ENCODE assay signal across 1 cellular context in the genomic region with DNA sequence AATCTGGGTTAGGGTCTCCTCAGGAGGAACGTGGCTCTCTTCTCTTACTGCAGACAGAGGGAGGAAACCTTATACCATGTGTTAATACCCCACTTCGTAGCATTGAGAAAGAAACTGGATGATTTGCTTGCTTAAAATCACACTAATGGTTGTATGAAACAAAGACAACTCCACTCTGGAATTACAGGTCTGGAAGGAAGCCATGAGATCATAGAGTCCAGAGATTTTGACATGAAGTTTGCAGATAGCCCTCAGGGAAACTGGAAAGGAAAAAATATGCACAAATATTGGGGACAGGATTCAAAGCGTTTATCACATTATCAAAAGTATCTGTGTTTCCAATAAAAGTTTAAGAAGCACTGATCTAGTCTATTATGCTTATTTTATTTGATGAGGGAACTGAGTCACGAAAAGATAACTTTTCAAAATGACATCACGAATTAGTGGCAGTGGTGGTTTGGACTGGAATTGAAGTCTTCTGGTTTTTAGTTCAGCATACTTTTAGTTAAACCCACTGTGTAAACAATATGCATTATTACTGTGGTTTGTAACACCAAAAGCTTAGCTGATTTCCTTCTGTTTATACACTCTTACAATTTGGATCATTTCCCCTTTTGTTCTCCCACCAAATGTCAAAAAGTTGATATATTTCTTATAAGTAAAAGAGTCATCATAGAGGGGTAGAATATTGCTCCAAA.
TF ChIP-seq lines count a peak whose summit lies in the region.

No MANE protein-coding gene starts in this region.

TF ChIP-seq in GM23338, 12 proteins besides CTCF, POLR2A, EP300 and RAD21 (continued from another document):
- no peak for TF ChIP-seq REST (IDR thresholded peaks at IDR 0.05; ENCODE audit: unreplicated experiment)
- no peak for TF ChIP-seq POLR2AphosphoS5 (IDR thresholded peaks at IDR 0.05; ENCODE audit: low read depth)
- TF ChIP-seq EZH2phosphoT487 (IDR thresholded peaks at IDR 0.05; ENCODE audit: unreplicated experiment), result no peak
- no peak for TF ChIP-seq ZNF114 (CRISPR knock-in tag; IDR thresholded peaks at IDR 0.05)
- TF ChIP-seq, protein P1, sequence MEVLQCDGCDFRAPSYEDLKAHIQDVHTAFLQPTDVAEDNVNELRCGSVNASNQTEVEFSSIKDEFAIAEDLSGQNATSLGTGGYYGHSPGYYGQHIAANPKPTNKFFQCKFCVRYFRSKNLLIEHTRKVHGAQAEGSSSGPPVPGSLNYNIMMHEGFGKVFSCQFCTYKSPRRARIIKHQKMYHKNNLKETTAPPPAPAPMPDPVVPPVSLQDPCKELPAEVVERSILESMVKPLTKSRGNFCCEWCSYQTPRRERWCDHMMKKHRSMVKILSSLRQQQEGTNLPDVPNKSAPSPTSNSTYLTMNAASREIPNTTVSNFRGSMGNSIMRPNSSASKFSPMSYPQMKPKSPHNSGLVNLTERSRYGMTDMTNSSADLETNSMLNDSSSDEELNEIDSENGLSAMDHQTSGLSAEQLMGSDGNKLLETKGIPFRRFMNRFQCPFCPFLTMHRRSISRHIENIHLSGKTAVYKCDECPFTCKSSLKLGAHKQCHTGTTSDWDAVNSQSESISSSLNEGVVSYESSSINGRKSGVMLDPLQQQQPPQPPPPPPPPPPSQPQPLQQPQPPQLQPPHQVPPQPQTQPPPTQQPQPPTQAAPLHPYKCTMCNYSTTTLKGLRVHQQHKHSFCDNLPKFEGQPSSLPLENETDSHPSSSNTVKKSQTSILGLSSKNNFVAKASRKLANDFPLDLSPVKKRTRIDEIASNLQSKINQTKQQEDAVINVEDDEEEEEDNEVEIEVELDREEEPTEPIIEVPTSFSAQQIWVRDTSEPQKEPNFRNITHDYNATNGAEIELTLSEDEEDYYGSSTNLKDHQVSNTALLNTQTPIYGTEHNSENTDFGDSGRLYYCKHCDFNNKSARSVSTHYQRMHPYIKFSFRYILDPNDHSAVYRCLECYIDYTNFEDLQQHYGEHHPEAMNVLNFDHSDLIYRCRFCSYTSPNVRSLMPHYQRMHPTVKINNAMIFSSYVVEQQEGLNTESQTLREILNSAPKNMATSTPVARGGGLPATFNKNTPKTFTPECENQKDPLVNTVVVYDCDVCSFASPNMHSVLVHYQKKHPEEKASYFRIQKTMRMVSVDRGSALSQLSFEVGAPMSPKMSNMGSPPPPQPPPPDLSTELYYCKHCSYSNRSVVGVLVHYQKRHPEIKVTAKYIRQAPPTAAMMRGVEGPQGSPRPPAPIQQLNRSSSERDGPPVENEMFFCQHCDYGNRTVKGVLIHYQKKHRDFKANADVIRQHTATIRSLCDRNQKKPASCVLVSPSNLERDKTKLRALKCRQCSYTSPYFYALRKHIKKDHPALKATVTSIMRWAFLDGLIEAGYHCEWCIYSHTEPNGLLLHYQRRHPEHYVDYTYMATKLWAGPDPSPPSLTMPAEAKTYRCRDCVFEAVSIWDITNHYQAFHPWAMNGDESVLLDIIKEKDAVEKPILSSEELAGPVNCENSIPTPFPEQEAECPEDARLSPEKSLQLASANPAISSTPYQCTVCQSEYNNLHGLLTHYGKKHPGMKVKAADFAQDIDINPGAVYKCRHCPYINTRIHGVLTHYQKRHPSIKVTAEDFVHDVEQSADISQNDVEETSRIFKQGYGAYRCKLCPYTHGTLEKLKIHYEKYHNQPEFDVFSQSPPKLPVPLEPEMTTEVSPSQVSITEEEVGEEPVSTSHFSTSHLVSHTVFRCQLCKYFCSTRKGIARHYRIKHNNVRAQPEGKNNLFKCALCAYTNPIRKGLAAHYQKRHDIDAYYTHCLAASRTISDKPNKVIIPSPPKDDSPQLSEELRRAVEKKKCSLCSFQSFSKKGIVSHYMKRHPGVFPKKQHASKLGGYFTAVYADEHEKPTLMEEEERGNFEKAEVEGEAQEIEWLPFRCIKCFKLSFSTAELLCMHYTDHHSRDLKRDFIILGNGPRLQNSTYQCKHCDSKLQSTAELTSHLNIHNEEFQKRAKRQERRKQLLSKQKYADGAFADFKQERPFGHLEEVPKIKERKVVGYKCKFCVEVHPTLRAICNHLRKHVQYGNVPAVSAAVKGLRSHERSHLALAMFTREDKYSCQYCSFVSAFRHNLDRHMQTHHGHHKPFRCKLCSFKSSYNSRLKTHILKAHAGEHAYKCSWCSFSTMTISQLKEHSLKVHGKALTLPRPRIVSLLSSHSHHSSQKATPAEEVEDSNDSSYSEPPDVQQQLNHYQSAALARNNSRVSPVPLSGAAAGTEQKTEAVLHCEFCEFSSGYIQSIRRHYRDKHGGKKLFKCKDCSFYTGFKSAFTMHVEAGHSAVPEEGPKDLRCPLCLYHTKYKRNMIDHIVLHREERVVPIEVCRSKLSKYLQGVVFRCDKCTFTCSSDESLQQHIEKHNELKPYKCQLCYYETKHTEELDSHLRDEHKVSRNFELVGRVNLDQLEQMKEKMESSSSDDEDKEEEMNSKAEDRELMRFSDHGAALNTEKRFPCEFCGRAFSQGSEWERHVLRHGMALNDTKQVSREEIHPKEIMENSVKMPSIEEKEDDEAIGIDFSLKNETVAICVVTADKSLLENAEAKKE (CRISPR knock-in tag; IDR thresholded peaks at IDR 0.05), result no peak
- TF ChIP-seq CREB1 (CRISPR knock-in tag; IDR thresholded peaks at IDR 0.05; ENCODE audit: low read depth), result no peak
- no peak for TF ChIP-seq STAT1 (IDR thresholded peaks at IDR 0.05; ENCODE audit: unreplicated experiment)
